23 cellular contexts compared by ENCODE assay signal in genomic region chr7:141153231-141153630, GRCh38.
DNase-seq lines count a peak whose midpoint lies in the region; ATAC-seq, FAIRE-seq and TF ChIP-seq lines count a peak whose summit lies in the region.
"Had no signal": no experiment of that assay in that cellular context is flagged by ENCODE, and none has a peak within 500 bp of the region (broad histone marks: within the 10 kb centered on the region; RNA-seq: fewer than 3 reads in every experiment).

No MANE protein-coding gene starts in this region.

- TF ChIP-seq CTCF in A549 (IDR thresholded peaks at IDR 0.05): no peak
- no peak for TF ChIP-seq CTCF in IMR-90 (conservative IDR thresholded peaks at IDR 0.05; ENCODE audit: low read depth, low read length)
- no peak for TF ChIP-seq CTCF in K562 (IDR thresholded peaks at IDR 0.05 in 2 of 3, conservative IDR thresholded peaks at IDR 0.05 in 1 of 3; ENCODE audit: insufficient read depth in 2 of 3, low read depth in 1 of 3, low read length in 3 of 3)

- H3K9ac ChIP-seq in IMR-90 (ENCODE audit: low read depth, low read length) (no peak overlapping the region), K562 (ENCODE audit: insufficient read depth in 1 of 2, low read depth in 2 of 2, low read length in 2 of 2) (no peak overlapping the region)
- H3K9ac ChIP-seq: BLaER1 treated with 17β-estradiol and CSF1 and Interleukin-3, amounts not matched to agents 10 nM and 100 nM had no signal

- no peaks in the 10 kb centered on the region for H3K9me3 ChIP-seq in A549
- H3K9me3 ChIP-seq in IMR-90 (ENCODE audit: control insufficient read depth, insufficient read depth, low read length): peaks cover 5% of the 10 kb centered on the region
- no peaks in the 10 kb centered on the region for H3K9me3 ChIP-seq in K562 (replicated peaks; ENCODE audit: control insufficient read depth, insufficient read depth, low read depth, low read length)
- H3K9me3 ChIP-seq: BLaER1 treated with 17β-estradiol and CSF1 and Interleukin-3, amounts not matched to agents 10 nM and 100 nM had no signal

- no peak overlapping the region for H3K18ac ChIP-seq in IMR-90 (ENCODE audit: low read depth, low read length)

- no peak overlapping the region for H2BK120ac ChIP-seq in IMR-90 (ENCODE audit: low read depth, low read length)

- no peak overlapping the region for H3K56ac ChIP-seq in IMR-90 (ENCODE audit: extremely low read depth, insufficient read depth, low read length)

- peaks cover 2% of the 10 kb centered on the region; the same call in 2 of the 3 replicates for H3K4me1 ChIP-seq in A549
- H3K4me1 ChIP-seq in IMR-90 (ENCODE audit: control insufficient read depth, insufficient read depth, low read length): no peaks in the 10 kb centered on the region
- no peaks in the 10 kb centered on the region for H3K4me1 ChIP-seq in K562 (replicated peaks in 1 of 2; ENCODE audit: control insufficient read depth in 2 of 2, insufficient read depth in 2 of 2, low read length in 2 of 2)

- H2AFZ ChIP-seq in IMR-90 (replicated peaks; ENCODE audit: low read length, poor library complexity) (no peak overlapping the region), K562 (ENCODE audit: low read depth, low read length) (no peak overlapping the region)

- dilution Hi-C loops in IMR-90 (cut with HindIII; ENCODE audit: low sequenced_read_pairs, unreplicated experiment): no loop called here

- 0% methylated on average over 3 of the region's 3 CpGs for WGBS in A549 (ENCODE audit: missing lambda C conversion rate)
- WGBS in IMR-90 (ENCODE audit: extremely low coverage in 2 of 2, insufficient read length in 1 of 2), 2 experiments: no CpG with 5 or more reads among the region's 3 CpGs
- 0% methylated on average over 3 of the region's 3 CpGs for WGBS in K562 (ENCODE audit: insufficient coverage, low coverage, missing lambda C conversion rate)

- POLR2A ChIA-PET in A549 (lab: Yijun Ruan, JAX): no interaction called here
- POLR2A ChIA-PET in IMR-90 (lab: Charles Lee; ENCODE audit: unreplicated experiment): no interaction called here
- POLR2A ChIA-PET in K562 (lab: Yijun Ruan, JAX): no interaction called here

- no peak for TF ChIP-seq POLR2A in A549 (IDR thresholded peaks at IDR 0.05; ENCODE audit: low read length)
- no peak for TF ChIP-seq POLR2A in IMR-90 (IDR thresholded peaks at IDR 0.05; ENCODE audit: low read depth, low read length)
- TF ChIP-seq POLR2A in K562 (conservative IDR thresholded peaks at IDR 0.05): no peak

- H3K36me3 ChIP-seq in IMR-90 (ENCODE audit: control insufficient read depth, insufficient read depth, low read length): no peaks in the 10 kb centered on the region
- no peaks in the 10 kb centered on the region for H3K36me3 ChIP-seq in K562 (ENCODE audit: control insufficient read depth, insufficient read depth, low read length)
- H3K36me3 ChIP-seq: BLaER1 treated with 17β-estradiol and CSF1 and Interleukin-3, amounts not matched to agents 10 nM and 100 nM had no signal

- TF ChIP-seq RAD21 in A549 (conservative IDR thresholded peaks at IDR 0.05 in 1 of 2, IDR thresholded peaks at IDR 0.05 in 1 of 2) (no peak), IMR-90 (IDR thresholded peaks at IDR 0.05; ENCODE audit: low read length) (no peak), K562 (CRISPR knock-in tag; conservative IDR thresholded peaks at IDR 0.05 in 1 of 2, IDR thresholded peaks at IDR 0.05 in 1 of 2) (no peak)

- ATAC-seq in A549: no peak
- ATAC-seq in IMR-90 (ENCODE audit: low read depth): no peak
- ATAC-seq in K562: no peak
- ATAC-seq: GM12878 had no signal

- no peak overlapping the region for H2AK5ac ChIP-seq in IMR-90 (ENCODE audit: low read depth, low read length)

- FAIRE-seq in A549 (lab: Jason Lieb, UNC) (no peak), K562 (lab: Jason Lieb, UNC) (no peak)
- FAIRE-seq: GM12878, GM12892, GM18507 had no signal

- no peak overlapping the region for H4K91ac ChIP-seq in IMR-90 (ENCODE audit: insufficient read depth, low read depth, low read length)

- no peaks in the 10 kb centered on the region for H3K9me1 ChIP-seq in IMR-90 (ENCODE audit: insufficient read depth, low read length)
- no peaks in the 10 kb centered on the region for H3K9me1 ChIP-seq in K562 (ENCODE audit: control insufficient read depth, insufficient read depth, low read length)

- DNase-seq in A549 (ENCODE audit: low read depth in 1 of 2, low spot score in 1 of 2): no peak
- DNase-seq in IMR-90: no peak
- DNase-seq in K562 (ENCODE audit: extremely low read depth in 1 of 4, low spot score in 3 of 4): no peak
- DNase-seq in CD1c-positive myeloid dendritic cell (ENCODE audit: extremely low spot score): no peak
- no peak for DNase-seq in NCI-H1092 (lab: John Stamatoyannopoulos, UW)
- DNase-seq: 8988T; AML-193; CD4-positive, alpha-beta memory T cell; CD4-positive, CD25-positive, alpha-beta regulatory T cell; CD8-positive, alpha-beta memory T cell; COR-L47; DMS 273 treated with DMSO at 0.1 percent for 48 hours; DMS153; DMS53; DMS79; DND-41; EL; GDM1 had no signal

- H2BK20ac ChIP-seq in IMR-90 (ENCODE audit: low read depth, low read length): no peak overlapping the region

- H3K23ac ChIP-seq in IMR-90 (ENCODE audit: low read depth, low read length): no peak overlapping the region

- BruUV-seq in IMR-90 (replicated peaks; lab: Mats Ljungman, UMichigan) (no TSS peak), K562 (replicated peaks; lab: Mats Ljungman, UMichigan) (no TSS peak)

- no peak overlapping the region for H4K8ac ChIP-seq in IMR-90 (ENCODE audit: low read depth in 2 of 2, low read length in 2 of 2)

- CTCF ChIA-PET in A549 (lab: Yijun Ruan, JAX): no interaction called here
- CTCF ChIA-PET in IMR-90 (lab: Yijun Ruan, JAX): no interaction called here
- CTCF ChIA-PET in K562 (lab: Yijun Ruan, JAX; ENCODE audit: low intra/inter-chr PET ratio): no interaction called here

- H3K79me1 ChIP-seq in IMR-90 (ENCODE audit: low read depth in 1 of 2, low read length in 2 of 2): no peaks in the 10 kb centered on the region

- no peak overlapping the region for H2AK9ac ChIP-seq in IMR-90 (replicated peaks; ENCODE audit: low read depth, low read length, poor library complexity)

- no peak overlapping the region for H2BK5ac ChIP-seq in IMR-90 (ENCODE audit: low read depth, low read length, poor library complexity, severe bottlenecking)

- in situ Hi-C loops in IMR-90 (cut with MboI; ENCODE audit: low sequenced_read_pairs): no loop called here
- in situ Hi-C loops in K562 (cut with MboI): no loop called here

- intact Hi-C loops in IMR-90 (cut with micrococcal nuclease) (no loop called here), K562 (cut with micrococcal nuclease) (no loop called here)

- no peak overlapping the region for H3K4me2 ChIP-seq in A549
- H3K4me2 ChIP-seq in IMR-90 (ENCODE audit: low read depth, low read length): no peak overlapping the region
- H3K4me2 ChIP-seq in K562 (ENCODE audit: insufficient read depth, low read length): no peak overlapping the region
- H3K4me2 ChIP-seq: BLaER1 treated with 17β-estradiol and CSF1 and Interleukin-3, amounts not matched to agents 10 nM and 100 nM had no signal

- no peak overlapping the region for H3K4me3 ChIP-seq in A549
- H3K4me3 ChIP-seq in IMR-90 (ENCODE audit: insufficient read depth, low read depth, low read length): no peak overlapping the region
- no peak overlapping the region for H3K4me3 ChIP-seq in K562
- H3K4me3 ChIP-seq: BLaER1 treated with 17β-estradiol and CSF1 and Interleukin-3, amounts not matched to agents 10 nM and 100 nM; GM12878 had no signal

- no peak overlapping the region for H3K14ac ChIP-seq in IMR-90 (replicated peaks; ENCODE audit: low read depth, low read length)

- no peak overlapping the region for H2BK15ac ChIP-seq in IMR-90 (ENCODE audit: low read depth, low read length)

- H4K5ac ChIP-seq in IMR-90 (ENCODE audit: low read depth, low read length): no peak overlapping the region

- H3K79me2 ChIP-seq in K562 (ENCODE audit: control insufficient read depth, insufficient read depth, low read length): no peaks in the 10 kb centered on the region

- H3K27me3 ChIP-seq in IMR-90 (ENCODE audit: control insufficient read depth, insufficient read depth, low read length): no peaks in the 10 kb centered on the region
- peaks cover 13 to 42% of the 10 kb centered on the region in 2 experiments for H3K27me3 ChIP-seq in K562 (ENCODE audit: control insufficient read depth in 2 of 2, insufficient read depth in 2 of 2, low read length in 2 of 2)
- H3K27me3 ChIP-seq: BLaER1 treated with 17β-estradiol and CSF1 and Interleukin-3, amounts not matched to agents 10 nM and 100 nM had no signal

- H3K27ac ChIP-seq in A549: no peak overlapping the region
- no peak overlapping the region for H3K27ac ChIP-seq in IMR-90 (ENCODE audit: insufficient read depth, low read length)
- no peak overlapping the region for H3K27ac ChIP-seq in K562 (ENCODE audit: extremely low read depth, low read depth, low read length)
- H3K27ac ChIP-seq: BLaER1 treated with 17β-estradiol and CSF1 and Interleukin-3, amounts not matched to agents 10 nM and 100 nM; C4-2B had no signal

- H4K20me1 ChIP-seq in IMR-90 (ENCODE audit: insufficient read depth, low read length) (no peaks in the 10 kb centered on the region), K562 (replicated peaks; ENCODE audit: control insufficient read depth, insufficient read depth, low read length) (no peaks in the 10 kb centered on the region)
- H4K20me1 ChIP-seq: BLaER1 treated with 17β-estradiol and CSF1 and Interleukin-3, amounts not matched to agents 10 nM and 100 nM had no signal

- no peak overlapping the region for H3K4ac ChIP-seq in IMR-90 (ENCODE audit: low read depth, low read length)

- TF ChIP-seq EP300 in A549 (IDR thresholded peaks at IDR 0.05): no peak
- TF ChIP-seq EP300 in K562 (IDR thresholded peaks at IDR 0.05; ENCODE audit: low read length): no peak

TF ChIP-seq in A549, 52 proteins besides CTCF, POLR2A, EP300 and RAD21 (continues in another document):
- TF ChIP-seq MAFK (IDR thresholded peaks at IDR 0.05; ENCODE audit: partially characterized antibody): peak; percentile 44
- TF ChIP-seq NPAS2 (CRISPR knock-in tag; IDR thresholded peaks at IDR 0.05; ENCODE audit: borderline replicate concordance): no peak
- no peak for TF ChIP-seq CBX2 (IDR thresholded peaks at IDR 0.05; ENCODE audit: borderline replicate concordance, low read depth)
- no peak for TF ChIP-seq SREBF2 (IDR thresholded peaks at IDR 0.05)

TF ChIP-seq in IMR-90, 13 proteins besides CTCF, POLR2A, EP300 and RAD21:
- TF ChIP-seq MAFK (IDR thresholded peaks at IDR 0.05; ENCODE audit: low read depth, low read length) (peak; percentile 46), SMC3 (IDR thresholded peaks at IDR 0.05; ENCODE audit: low read depth, low read length) (no peak)

TF ChIP-seq in K562, 482 proteins besides CTCF, POLR2A, EP300 and RAD21:
- TF ChIP-seq KHSRP (IDR thresholded peaks at IDR 0.05) (no peak), ZNF316 (IDR thresholded peaks at IDR 0.05) (peak; percentile 64; the same call in 1 of the 2 replicates)

Comparison
In these comparisons a context has a peak if more than half of its experiments do, and no peak if none do; other contexts are left out.
1. Of the 35 proteins assayed by ChIP-seq in both K562 and A549: peak only in K562: none; only in A549: MAFK; in both: none; in neither: 34.